ENCODE assay signal across 21 cellular contexts in the genomic region with DNA sequence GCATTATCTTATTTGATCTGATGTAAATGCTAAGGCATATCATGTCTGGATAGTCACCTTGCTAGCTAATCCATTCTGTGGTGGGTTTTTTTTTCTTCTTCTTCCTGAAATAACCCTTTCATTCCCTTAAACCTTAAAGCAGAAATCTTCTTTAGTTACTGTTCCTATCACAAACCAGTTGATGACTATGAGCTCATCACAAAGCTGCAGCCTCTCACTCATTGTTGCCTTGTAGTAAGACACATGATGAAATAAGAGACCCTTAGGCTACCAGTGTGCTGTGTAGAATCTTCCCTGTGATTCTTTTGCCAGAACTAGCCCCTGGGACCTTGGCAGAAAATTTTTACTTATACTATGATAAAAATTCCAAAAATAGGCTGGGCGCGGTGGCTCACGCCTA. TPM values are rescaled to one million over a fixed set of nuclear protein-coding genes. Genes with fewer than 3 reads are reported as not detected.
DNase-seq lines count a peak whose midpoint lies in the region; ATAC-seq and TF ChIP-seq lines count a peak whose summit lies in the region.
"Had no signal": no experiment of that assay in that cellular context is flagged by ENCODE, and none has a peak within 500 bp of the region (broad histone marks: within the 10 kb centered on the region; RNA-seq: fewer than 3 reads in every experiment).

No MANE protein-coding gene starts in this region.

- 93 to 96% (median 93%) methylated on average over 3 of the region's 3 CpGs for WGBS in psoas muscle, 3 donors
- WGBS in neuronal stem cell (ENCODE audit: extremely low coverage in 2 of 2, insufficient read length in 2 of 2, insufficient replicate concordance in 1 of 2), 2 donors = no CpG with 5 or more reads among the region's 3 CpGs

- H3K4me1 ChIP-seq in HEK293 (ENCODE audit: control insufficient read depth, insufficient read depth, low read length) = 0 out of 2 replicates have a peak, but pooled peaks cover 2% of the 10 kb centered on the region
- H3K4me1 ChIP-seq in psoas muscle = peaks cover 46% of the 10 kb centered on the region
- H3K4me1 ChIP-seq in neuronal stem cell (ENCODE audit: control insufficient read depth in 2 of 2, insufficient read depth in 1 of 2, low read depth in 1 of 2, low read length in 2 of 2) = no peaks in the 10 kb centered on the region

- H3K27me3 ChIP-seq in psoas muscle (ENCODE audit: insufficient read depth in 3 of 3, low read length in 2 of 3) (no peaks in the 10 kb centered on the region), neuronal stem cell (ENCODE audit: control insufficient read depth in 3 of 3, insufficient read depth in 3 of 3, low read depth in 1 of 3, low read length in 3 of 3) (no peaks in the 10 kb centered on the region)

- no peak overlapping the region for H3K14ac ChIP-seq in neuronal stem cell (ENCODE audit: low read length)

- peak; percentile 22 for DNase-seq in SK-MEL-5 (ENCODE audit: low read depth, low spot score)
- DNase-seq in epidermal melanocyte (ENCODE audit: insufficient read length, low spot score) = peak; percentile 60
- DNase-seq in psoas muscle = no peak
- no peak for DNase-seq in neuronal stem cell (ENCODE audit: low spot score)
- DNase-seq in NCI-H1436 treated with DMSO at 0.1 percent for 48 hours (lab: John Stamatoyannopoulos, UW) = no peak
- DNase-seq: ACHN; Calu3; CD4-positive, alpha-beta T cell; DMS79; MM.1S; NCI-H1105; NCI-H187; NCI-H510A; NCI-H82; SHP77 had no signal

- H3K36me3 ChIP-seq in HEK293 (ENCODE audit: control insufficient read depth in 2 of 2, insufficient read depth in 1 of 2, low read length in 2 of 2) (no peaks in the 10 kb centered on the region; a peak in 1 of 3 replicates), psoas muscle (ENCODE audit: insufficient read depth in 1 of 2, low read depth in 1 of 2) (no peaks in the 10 kb centered on the region), neuronal stem cell (replicated peaks in 1 of 2; ENCODE audit: control insufficient read depth in 2 of 2, insufficient read depth in 2 of 2, low read length in 2 of 2) (peaks cover 0 to 8% of the 10 kb centered on the region in 2 donors)

- no peak overlapping the region for H2BK15ac ChIP-seq in neuronal stem cell (ENCODE audit: low read length)

- no peaks in the 10 kb centered on the region for H3K79me1 ChIP-seq in neuronal stem cell (ENCODE audit: low read depth, low read length)

- H4K8ac ChIP-seq in neuronal stem cell (ENCODE audit: low read depth, low read length) = no peak overlapping the region

- H2AFZ ChIP-seq in neuronal stem cell (ENCODE audit: low read length) = no peak overlapping the region
- H2AFZ ChIP-seq: GM23338 had no signal

- no peak overlapping the region for H3K4me2 ChIP-seq in neuronal stem cell (ENCODE audit: insufficient read depth, low read length, poor library complexity, severe bottlenecking)
- H3K4me2 ChIP-seq: KMS-11 had no signal

- no peak overlapping the region for H2AK5ac ChIP-seq in neuronal stem cell (ENCODE audit: low read depth, low read length)

- H3K9me3 ChIP-seq in HEK293 (ENCODE audit: control insufficient read depth, insufficient read depth, low read depth, low read length) = no peaks in the 10 kb centered on the region
- no peaks in the 10 kb centered on the region for H3K9me3 ChIP-seq in psoas muscle
- no peaks in the 10 kb centered on the region for H3K9me3 ChIP-seq in neuronal stem cell (replicated peaks in 1 of 2; ENCODE audit: control insufficient read depth in 2 of 2, insufficient read depth in 1 of 2, low read depth in 1 of 2, low read length in 2 of 2)

- H3K4ac ChIP-seq in neuronal stem cell (ENCODE audit: low read length) = no peak overlapping the region

- no peak overlapping the region for H2BK5ac ChIP-seq in neuronal stem cell (ENCODE audit: low read length)

- no peak overlapping the region for H3K4me3 ChIP-seq in HEK293 (ENCODE audit: low read depth, low read length)
- no peak overlapping the region for H3K4me3 ChIP-seq in psoas muscle
- H3K4me3 ChIP-seq in neuronal stem cell (ENCODE audit: low read length in 2 of 2) = no peak overlapping the region
- H3K4me3 ChIP-seq: GM12878, GM23338 had no signal

- H3K23ac ChIP-seq in neuronal stem cell (ENCODE audit: low read depth, low read length, poor library complexity) = no peak overlapping the region

- TF ChIP-seq CTCF in HEK293 (tag by site-specific recombination; IDR thresholded peaks at IDR 0.05) (no peak), psoas muscle (IDR thresholded peaks at IDR 0.05) (no peak)

- POLR2A ChIA-PET in HEK293 (lab: Yijun Ruan, JAX) = no interaction called here

- no peak overlapping the region for H2BK12ac ChIP-seq in neuronal stem cell (ENCODE audit: low read length)

- in situ Hi-C loops in SK-MEL-5 (cut with HindIII; ENCODE audit: low pct_unique_long_range_greater_than_20kb, low sequenced_read_pairs) = no loop called here

- CTCF ChIA-PET in HEK293 (lab: Yijun Ruan, JAX) = interaction anchor here (0.7 kb wide), 2 partner anchors 34 to 51 kb away, joined by 3 to 4 read pairs; no protein-coding TSS in a partner anchor

- H3K27ac ChIP-seq in HEK293 (ENCODE audit: extremely low read depth, low read depth, low read length) (no peak overlapping the region), psoas muscle (peak overlapping the region; percentile 81), neuronal stem cell (replicated peaks; ENCODE audit: low read length) (no peak overlapping the region)
- H3K27ac ChIP-seq: KMS-11 had no signal

- no peak overlapping the region for H3K18ac ChIP-seq in neuronal stem cell (ENCODE audit: low read length)

- intact Hi-C loops in psoas muscle (cut with DNase I) = no loop called here

- no peak overlapping the region for H2BK120ac ChIP-seq in neuronal stem cell (ENCODE audit: low read depth, low read length)

- no peak overlapping the region for H4K91ac ChIP-seq in neuronal stem cell (ENCODE audit: low read depth, low read length, poor library complexity)

- H3K9ac ChIP-seq in neuronal stem cell (ENCODE audit: low read depth, low read length, poor library complexity) = no peak overlapping the region
- H3K9ac ChIP-seq: KMS-11 had no signal

- ATAC-seq in psoas muscle = peak in 1 of 4 donors; percentile 39
- no peak for ATAC-seq in HG02884 (IDR thresholded peaks at IDR 0.05; ENCODE audit: unreplicated experiment)
- ATAC-seq: GM12878, GM23338, Panc1 had no signal

TF ChIP-seq in HEK293, 187 proteins besides CTCF, POLR2A, EP300 and RAD21 (continues in another document):
- TF ChIP-seq, protein P1, sequence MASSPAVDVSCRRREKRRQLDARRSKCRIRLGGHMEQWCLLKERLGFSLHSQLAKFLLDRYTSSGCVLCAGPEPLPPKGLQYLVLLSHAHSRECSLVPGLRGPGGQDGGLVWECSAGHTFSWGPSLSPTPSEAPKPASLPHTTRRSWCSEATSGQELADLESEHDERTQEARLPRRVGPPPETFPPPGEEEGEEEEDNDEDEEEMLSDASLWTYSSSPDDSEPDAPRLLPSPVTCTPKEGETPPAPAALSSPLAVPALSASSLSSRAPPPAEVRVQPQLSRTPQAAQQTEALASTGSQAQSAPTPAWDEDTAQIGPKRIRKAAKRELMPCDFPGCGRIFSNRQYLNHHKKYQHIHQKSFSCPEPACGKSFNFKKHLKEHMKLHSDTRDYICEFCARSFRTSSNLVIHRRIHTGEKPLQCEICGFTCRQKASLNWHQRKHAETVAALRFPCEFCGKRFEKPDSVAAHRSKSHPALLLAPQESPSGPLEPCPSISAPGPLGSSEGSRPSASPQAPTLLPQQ (tag by site-specific recombination; IDR thresholded peaks at IDR 0.05) = peak; percentile 90
- TF ChIP-seq ZEB2 (tag by site-specific recombination; IDR thresholded peaks at IDR 0.05) (peak; percentile 56; the same call in 1 of the 2 replicates), ZNF629 (tag by site-specific recombination; IDR thresholded peaks at IDR 0.05) (peak; percentile 72), ZFP69B (tag by site-specific recombination; IDR thresholded peaks at IDR 0.05) (peak; percentile 63; the same call in 1 of the 2 replicates), ZFP37 (tag by site-specific recombination; IDR thresholded peaks at IDR 0.05) (no peak), MZF1 (tag by site-specific recombination; IDR thresholded peaks at IDR 0.05; ENCODE audit: borderline replicate concordance) (no peak), ZNF394 (tag by site-specific recombination; IDR thresholded peaks at IDR 0.05; ENCODE audit: borderline replicate concordance) (no peak), SCRT2 (tag by site-specific recombination; IDR thresholded peaks at IDR 0.05) (peak; percentile 48), ZNF677 (tag by site-specific recombination; IDR thresholded peaks at IDR 0.05) (no peak)
- TF ChIP-seq, protein P2, sequence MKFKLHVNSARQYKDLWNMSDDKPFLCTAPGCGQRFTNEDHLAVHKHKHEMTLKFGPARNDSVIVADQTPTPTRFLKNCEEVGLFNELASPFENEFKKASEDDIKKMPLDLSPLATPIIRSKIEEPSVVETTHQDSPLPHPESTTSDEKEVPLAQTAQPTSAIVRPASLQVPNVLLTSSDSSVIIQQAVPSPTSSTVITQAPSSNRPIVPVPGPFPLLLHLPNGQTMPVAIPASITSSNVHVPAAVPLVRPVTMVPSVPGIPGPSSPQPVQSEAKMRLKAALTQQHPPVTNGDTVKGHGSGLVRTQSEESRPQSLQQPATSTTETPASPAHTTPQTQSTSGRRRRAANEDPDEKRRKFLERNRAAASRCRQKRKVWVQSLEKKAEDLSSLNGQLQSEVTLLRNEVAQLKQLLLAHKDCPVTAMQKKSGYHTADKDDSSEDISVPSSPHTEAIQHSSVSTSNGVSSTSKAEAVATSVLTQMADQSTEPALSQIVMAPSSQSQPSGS (tag by site-specific recombination; IDR thresholded peaks at IDR 0.05; ENCODE audit: low read depth) = peak; percentile 63; the same call in 1 of the 2 replicates
- TF ChIP-seq, protein P3, sequence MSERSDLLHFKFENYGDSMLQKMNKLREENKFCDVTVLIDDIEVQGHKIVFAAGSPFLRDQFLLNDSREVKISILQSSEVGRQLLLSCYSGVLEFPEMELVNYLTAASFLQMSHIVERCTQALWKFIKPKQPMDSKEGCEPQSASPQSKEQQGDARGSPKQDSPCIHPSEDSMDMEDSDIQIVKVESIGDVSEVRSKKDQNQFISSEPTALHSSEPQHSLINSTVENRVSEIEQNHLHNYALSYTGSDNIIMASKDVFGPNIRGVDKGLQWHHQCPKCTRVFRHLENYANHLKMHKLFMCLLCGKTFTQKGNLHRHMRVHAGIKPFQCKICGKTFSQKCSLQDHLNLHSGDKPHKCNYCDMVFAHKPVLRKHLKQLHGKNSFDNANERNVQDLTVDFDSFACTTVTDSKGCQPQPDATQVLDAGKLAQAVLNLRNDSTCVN (tag by site-specific recombination; optimal IDR thresholded peaks at IDR 0.05) = no peak

RNA-seq across cellular contexts. Expression of a gene that starts 35.7 kb away (rescaled TPM):
- 73.6 and 74.7 TPM in 2 replicates for total RNA-seq in SK-MEL-5 (2014; rRNA removed; shearing (Covaris generic))
- polyA plus RNA-seq in SK-MEL-5 (2015; cell fraction: cytosol; rRNA removed) = 40.8 and 43.7 TPM in 2 replicates
- polyA plus RNA-seq in SK-MEL-5 (2015; cell fraction: nucleus; rRNA removed) = 18.4 and 22.2 TPM in 2 replicates
- 10 to 100 TPM; 42.3 to 78.9 (median 53.3) TPM for total RNA-seq in psoas muscle
- polyA plus RNA-seq in psoas muscle = 10 to 100 TPM; 23.9 to 52.8 (median 30.2) TPM
- polyA plus RNA-seq in neuronal stem cell (2013, experiment 1 of 2) = 78.4 TPM
- polyA plus RNA-seq in neuronal stem cell (2013, experiment 2 of 2) = 80.4 TPM

Comparison
In these comparisons a context has a peak if more than half of its experiments do, and no peak if none do; other contexts are left out.
1. DNase-seq: peak in SK-MEL-5 (single experiment) and epidermal melanocyte (single experiment); none in psoas muscle (0 of 2), neuronal stem cell (single experiment) and NCI-H1436 treated with DMSO at 0.1 percent for 48 hours (single experiment).